Comparison of ENCODE assay signal across 17 cellular contexts in genomic region chr4:66572949-66573348, GRCh38.
A peak's percentile ranks its signal among the peaks of the same experiment; 100 is the strongest.
DNase-seq lines count a peak whose midpoint lies in the region; TF ChIP-seq lines count a peak whose summit lies in the region.
"Had no signal": no experiment of that assay in that cellular context is flagged by ENCODE, and none has a peak within 500 bp of the region (broad histone marks: within the 10 kb centered on the region; RNA-seq: fewer than 3 reads in every experiment).

No MANE protein-coding gene starts in this region.

- intact Hi-C loops in ovary (cut with DNase I), result no loop called here

- TF ChIP-seq EP300 in ovary (IDR thresholded peaks at IDR 0.05), result no peak

- no peak overlapping the region for H3K4me3 Mint-ChIP-seq in endothelial cell (ENCODE audit: unreplicated experiment)
- H3K4me3 Mint-ChIP-seq: natural killer cell had no signal

- H3K79me2 ChIP-seq in fibroblast of lung (ENCODE audit: control insufficient read depth, insufficient read depth, low read length), result no peaks in the 10 kb centered on the region
- H3K79me2 ChIP-seq in smooth muscle cell (ENCODE audit: low read depth), result no peaks in the 10 kb centered on the region

- H3K4me1 Mint-ChIP-seq in endothelial cell (ENCODE audit: unreplicated experiment), result no peaks in the 10 kb centered on the region
- H3K4me1 Mint-ChIP-seq: natural killer cell had no signal

- no peaks in the 10 kb centered on the region for H3K27me3 Mint-ChIP-seq in endothelial cell (ENCODE audit: unreplicated experiment)

- no peaks in the 10 kb centered on the region for H3K9me3 ChIP-seq in fibroblast of lung (ENCODE audit: control insufficient read depth, insufficient read depth, low read depth, low read length)
- H3K9me3 ChIP-seq in smooth muscle cell (replicated peaks; ENCODE audit: low read depth), result no peaks in the 10 kb centered on the region
- no peaks in the 10 kb centered on the region for H3K9me3 ChIP-seq in ovary
- H3K9me3 ChIP-seq: gastroesophageal sphincter, testis had no signal

- H3K27ac Mint-ChIP-seq in endothelial cell (ENCODE audit: unreplicated experiment), result no peak overlapping the region
- H3K27ac Mint-ChIP-seq: natural killer cell had no signal

- no peaks in the 10 kb centered on the region for H3K9me3 Mint-ChIP-seq in endothelial cell (ENCODE audit: unreplicated experiment)

- H3K36me3 ChIP-seq in fibroblast of lung (ENCODE audit: control insufficient read depth, insufficient read depth, low read length) (no peaks in the 10 kb centered on the region), smooth muscle cell (ENCODE audit: low read depth) (no peaks in the 10 kb centered on the region), ovary (no peaks in the 10 kb centered on the region)
- H3K36me3 ChIP-seq: gastroesophageal sphincter had no signal

- WGBS in smooth muscle cell (ENCODE audit: low lambda C conversion rate), result 66% methylated on average over 2 of the region's 2 CpGs
- WGBS in ovary, 3 donors, result 27 to 45% (median 35%) methylated on average over 2 of the region's 2 CpGs

- H3K4me2 ChIP-seq in fibroblast of lung (ENCODE audit: extremely low read depth, insufficient read depth, low read length) (no peak overlapping the region), smooth muscle cell (no peak overlapping the region)

- peak; percentile 27 for DNase-seq in DMS 273 (lab: John Stamatoyannopoulos, UW; ENCODE audit: unreplicated experiment)
- DNase-seq in DMS 273 treated with DMSO at 0.1 percent for 48 hours (lab: John Stamatoyannopoulos, UW), result no peak
- DNase-seq in RKO (ENCODE audit: low spot score), result peak; percentile 24
- DNase-seq in fibroblast of lung (ENCODE audit: low read depth in 2 of 2), result peak; percentile 58 to 97
- no peak for DNase-seq in smooth muscle cell (lab: John Stamatoyannopoulos, UW; ENCODE audit: unreplicated experiment)
- DNase-seq in endothelial cell (ENCODE audit: low spot score), result no peak
- no peak for DNase-seq in AG20443 (ENCODE audit: low spot score)
- no peak for DNase-seq in ovary
- DNase-seq: activated CD8-positive, alpha-beta memory T cell treated with anti-CD3 and anti-CD28 coated beads for 24 hours; activated gamma-delta T cell treated with Interleukin-2 at 50 U/mL for 16 hours; left cardiac atrium; natural killer cell; NCI-H1048; small intestine; testis had no signal

- H3K36me3 Mint-ChIP-seq in endothelial cell (ENCODE audit: low read depth, unreplicated experiment), result no peaks in the 10 kb centered on the region
- H3K36me3 Mint-ChIP-seq: natural killer cell had no signal

- H3K4me1 ChIP-seq in fibroblast of lung (ENCODE audit: control insufficient read depth, extremely low read depth, insufficient read depth, low read length), result no peaks in the 10 kb centered on the region
- H3K4me1 ChIP-seq in smooth muscle cell (ENCODE audit: low read depth), result no peaks in the 10 kb centered on the region
- no peaks in the 10 kb centered on the region for H3K4me1 ChIP-seq in ovary (ENCODE audit: insufficient read depth)
- H3K4me1 ChIP-seq: gastroesophageal sphincter, testis had no signal

- H3K27ac ChIP-seq in fibroblast of lung (ENCODE audit: insufficient read depth, low read length) (no peak overlapping the region), smooth muscle cell (ENCODE audit: low read depth) (peak overlapping the region; percentile 34), ovary (no peak overlapping the region)
- H3K27ac ChIP-seq: 22Rv1, gastroesophageal sphincter, testis had no signal

- H3K4me3 ChIP-seq in fibroblast of lung (replicated peaks in 1 of 4; ENCODE audit: control extremely low read depth in 1 of 4, insufficient read depth in 1 of 4, low read depth in 3 of 4, low read length in 4 of 4), result no peak overlapping the region
- no peak overlapping the region for H3K4me3 ChIP-seq in smooth muscle cell
- H3K4me3 ChIP-seq in ovary, result no peak overlapping the region
- H3K4me3 ChIP-seq: gastroesophageal sphincter, testis had no signal

- no peaks in the 10 kb centered on the region for H3K27me3 ChIP-seq in fibroblast of lung (ENCODE audit: control insufficient read depth, insufficient read depth, low read length)
- no peaks in the 10 kb centered on the region for H3K27me3 ChIP-seq in smooth muscle cell (ENCODE audit: low read depth)
- H3K27me3 ChIP-seq in ovary, result no peaks in the 10 kb centered on the region
- H3K27me3 ChIP-seq: gastroesophageal sphincter, testis had no signal

- TF ChIP-seq CTCF in fibroblast of lung (conservative IDR thresholded peaks at IDR 0.05 in 1 of 2, IDR thresholded peaks at IDR 0.05 in 1 of 2; ENCODE audit: low read depth in 1 of 2, low read length in 2 of 2) (no peak), smooth muscle cell (IDR thresholded peaks at IDR 0.05; ENCODE audit: borderline replicate concordance, insufficient read depth, poor library complexity, severe bottlenecking) (no peak), endothelial cell (IDR thresholded peaks at IDR 0.05; ENCODE audit: unreplicated experiment) (no peak), ovary (IDR thresholded peaks at IDR 0.05) (no peak)

- no peaks in the 10 kb centered on the region for H4K20me1 ChIP-seq in fibroblast of lung (ENCODE audit: control insufficient read depth, extremely low read depth, insufficient read depth, low read length)
- H4K20me1 ChIP-seq in smooth muscle cell (ENCODE audit: low read depth), result no peaks in the 10 kb centered on the region

- H3F3A ChIP-seq in smooth muscle cell (ENCODE audit: low read depth), result no peaks in the 10 kb centered on the region

- no peak overlapping the region for H2AFZ ChIP-seq in fibroblast of lung (ENCODE audit: low read length)
- no peak overlapping the region for H2AFZ ChIP-seq in smooth muscle cell (ENCODE audit: low read depth)

- no peak for TF ChIP-seq POLR2A in ovary (IDR thresholded peaks at IDR 0.05)

- H3K9ac ChIP-seq in fibroblast of lung (ENCODE audit: insufficient read depth, low read length) (no peak overlapping the region), smooth muscle cell (ENCODE audit: low read depth) (peak overlapping the region; percentile 16)

Comparison
In these comparisons a context has a peak if more than half of its experiments do, and no peak if none do; other contexts are left out.
1. DNase-seq: peak in DMS 273 (single experiment), RKO (single experiment) and fibroblast of lung (2 of 2); none in DMS 273 treated with DMSO at 0.1 percent for 48 hours (single experiment), smooth muscle cell (single experiment), endothelial cell (single experiment), AG20443 (single experiment) and ovary (0 of 5).